22 cellular contexts compared by ENCODE assay signal in genomic region chr16:57843400-57843799, GRCh38. TPM values are rescaled to one million over a fixed set of nuclear protein-coding genes. Genes with fewer than 3 reads are reported as not detected.
"Had no signal": no experiment of that assay in that cellular context is flagged by ENCODE, and none has a peak within 500 bp of the region (broad histone marks: within the 10 kb centered on the region; RNA-seq: fewer than 3 reads in every experiment).

No MANE protein-coding gene starts in this region.

- H3K4me1 Mint-ChIP-seq: activated naive CD4-positive, alpha-beta T cell treated with anti-CD3 and anti-CD28 coated beads, Interleukin-2, amount 10 ng/mL, durations not matched to agents 7 days and 5 days; activated naive CD8-positive, alpha-beta T cell treated with anti-CD3 and anti-CD28 coated beads, Interleukin-2, amount 10 ng/mL, durations not matched to agents 7 days and 5 days had no signal

- H3K27me3 Mint-ChIP-seq: activated naive CD4-positive, alpha-beta T cell treated with anti-CD3 and anti-CD28 coated beads, Interleukin-2, amount 10 ng/mL, durations not matched to agents 7 days and 5 days; activated T-cell treated with anti-CD3 and anti-CD28 coated beads, Interleukin-2, amount 50 U/mL, for 24 hours had no signal

- H3K9me3 Mint-ChIP-seq: activated CD4-positive, alpha-beta memory T cell treated with anti-CD3 and anti-CD28 coated beads for 36 hours; activated naive CD4-positive, alpha-beta T cell treated with anti-CD3 and anti-CD28 coated beads, Interleukin-2, amount 10 ng/mL, durations not matched to agents 7 days and 5 days; activated naive CD4-positive, alpha-beta T cell treated with anti-CD3 and anti-CD28 coated beads, Interleukin-2, amount 50 U/mL, for 72 hours; activated naive CD8-positive, alpha-beta T cell treated with anti-CD3 and anti-CD28 coated beads, Interleukin-2, amount 10 ng/mL, durations not matched to agents 7 days and 5 days; activated T-cell treated with anti-CD3 and anti-CD28 coated beads, Interleukin-2, amount 50 U/mL, for 24 hours; activated T-cell treated with anti-CD3 and anti-CD28 coated beads, Interleukin-2, amount 50 U/mL, for 72 hours had no signal

- H3K4me1 ChIP-seq: ascending aorta had no signal

- H3K27me3 ChIP-seq: ascending aorta had no signal

- ATAC-seq: activated naive CD4-positive, alpha-beta T cell treated with anti-CD3 and anti-CD28 coated beads, Interleukin-2, amount 50 U/mL, for 72 hours; activated T-cell treated with anti-CD3 and anti-CD28 coated beads, Interleukin-2, amount 50 U/mL, for 72 hours had no signal

- H3K36me3 Mint-ChIP-seq: activated CD4-positive, alpha-beta memory T cell treated with anti-CD3 and anti-CD28 coated beads for 36 hours; activated naive CD4-positive, alpha-beta T cell treated with anti-CD3 and anti-CD28 coated beads, Interleukin-2, amount 10 ng/mL, durations not matched to agents 7 days and 5 days; activated naive CD4-positive, alpha-beta T cell treated with anti-CD3 and anti-CD28 coated beads, Interleukin-2, amount 50 U/mL, for 72 hours; activated naive CD8-positive, alpha-beta T cell treated with anti-CD3 and anti-CD28 coated beads, Interleukin-2, amount 10 ng/mL, durations not matched to agents 7 days and 5 days had no signal

- H3K27ac ChIP-seq: ascending aorta, epithelial cell of prostate had no signal

- DNase-seq: activated CD4-positive, alpha-beta memory T cell treated with anti-CD3 and anti-CD28 coated beads for 36 hours; activated CD4-positive, alpha-beta T cell treated with anti-CD3 and anti-CD28 coated beads for 1 hour; activated CD4-positive, alpha-beta T cell treated with anti-CD3 and anti-CD28 coated beads for 4 hours; activated CD8-positive, alpha-beta memory T cell treated with anti-CD3 and anti-CD28 coated beads, Interleukin-2, amount 50 U/mL, for 48 hours; activated gamma-delta T cell; activated naive CD4-positive, alpha-beta T cell; activated naive CD4-positive, alpha-beta T cell treated with anti-CD3 and anti-CD28 coated beads, Interleukin-2, amount 10 ng/mL, durations not matched to agents 7 days and 5 days; activated naive CD8-positive, alpha-beta T cell treated with anti-CD3 and anti-CD28 coated beads, Interleukin-2, amount 10 ng/mL, durations not matched to agents 7 days and 5 days; activated T-cell treated with anti-CD3 and anti-CD28 coated beads for 4 hours; activated T-cell treated with anti-CD3 and anti-CD28 coated beads, Interleukin-2, amount 50 U/mL, for 24 hours; activated T-cell treated with anti-CD3 and anti-CD28 coated beads, Interleukin-2, amount 50 U/mL, for 72 hours; caudate nucleus; cortex of kidney; dermis blood vessel endothelial cell; effector CD4-positive, alpha-beta T cell; foreskin fibroblast; head of caudate nucleus; T-helper 2 cell had no signal

- H3K36me3 ChIP-seq: ascending aorta had no signal

- H3K9me3 ChIP-seq: ascending aorta had no signal

- H3K4me3 ChIP-seq: ascending aorta had no signal

- H3K27ac Mint-ChIP-seq: activated CD4-positive, alpha-beta memory T cell treated with anti-CD3 and anti-CD28 coated beads for 36 hours; activated naive CD4-positive, alpha-beta T cell treated with anti-CD3 and anti-CD28 coated beads, Interleukin-2, amount 10 ng/mL, durations not matched to agents 7 days and 5 days; activated naive CD4-positive, alpha-beta T cell treated with anti-CD3 and anti-CD28 coated beads, Interleukin-2, amount 50 U/mL, for 72 hours; activated naive CD8-positive, alpha-beta T cell treated with anti-CD3 and anti-CD28 coated beads, Interleukin-2, amount 10 ng/mL, durations not matched to agents 7 days and 5 days; activated T-cell treated with anti-CD3 and anti-CD28 coated beads, Interleukin-2, amount 50 U/mL, for 24 hours; activated T-cell treated with anti-CD3 and anti-CD28 coated beads, Interleukin-2, amount 50 U/mL, for 72 hours had no signal

- H3K4me3 Mint-ChIP-seq: activated CD4-positive, alpha-beta memory T cell treated with anti-CD3 and anti-CD28 coated beads for 36 hours; activated naive CD4-positive, alpha-beta T cell treated with anti-CD3 and anti-CD28 coated beads, Interleukin-2, amount 10 ng/mL, durations not matched to agents 7 days and 5 days; activated naive CD8-positive, alpha-beta T cell treated with anti-CD3 and anti-CD28 coated beads, Interleukin-2, amount 10 ng/mL, durations not matched to agents 7 days and 5 days; activated T-cell treated with anti-CD3 and anti-CD28 coated beads, Interleukin-2, amount 50 U/mL, for 24 hours; activated T-cell treated with anti-CD3 and anti-CD28 coated beads, Interleukin-2, amount 50 U/mL, for 72 hours had no signal

RNA-seq across cellular contexts. Expression of gene KIFC3, which starts 41.1 kb away (rescaled TPM):
- total RNA-seq: T-helper 1 cell treated with Interleukin-12 subunit alpha and Interleukin-12 subunit beta and Interleukin-4 antibody, amounts not matched to agents 30 ng/mL and 1 ng/mL, for 36 hours had no signal
